8 cellular contexts compared by ENCODE assay signal in the genomic region with DNA sequence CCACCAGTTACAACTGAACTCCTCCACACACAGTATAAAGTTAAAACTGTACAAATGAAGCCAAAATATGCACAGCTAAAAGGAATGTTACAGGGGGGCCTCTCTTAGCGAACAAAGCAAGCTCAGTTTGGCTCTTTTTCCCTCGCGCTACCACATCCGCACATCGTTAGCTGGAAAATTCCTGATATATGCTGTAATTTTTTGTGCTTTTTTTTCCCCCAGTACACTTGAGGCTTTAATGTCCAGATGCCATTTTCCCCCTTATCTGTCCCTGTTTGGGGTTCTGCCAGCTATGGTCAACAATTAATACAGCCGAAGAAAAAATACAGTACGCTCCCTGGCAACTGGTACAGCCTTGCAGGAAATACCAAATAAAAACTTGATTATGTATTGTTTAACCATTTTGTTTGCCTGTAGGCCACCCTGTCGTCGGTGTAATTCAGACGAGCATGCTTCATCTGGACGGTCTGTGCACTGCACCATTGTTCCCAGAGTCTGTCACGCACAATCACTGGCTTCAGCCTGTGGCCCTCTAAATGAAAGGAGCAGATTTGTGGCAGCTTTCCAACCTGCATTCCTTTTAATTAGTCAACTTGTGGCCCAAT.
DNase-seq lines count a peak whose midpoint lies in the region; ATAC-seq and TF ChIP-seq lines count a peak whose summit lies in the region.

No MANE protein-coding gene starts in this region.

- WGBS in adrenal gland, 4 donors: 26 to 44% (median 40%) methylated on average over 12 of the region's 12 CpGs

- no peaks in the 10 kb centered on the region for H3K9me3 Mint-ChIP-seq in activated CD8-positive, alpha-beta T cell treated with anti-CD3 and anti-CD28 coated beads, Interleukin-2, amount 10 ng/mL, durations not matched to agents 7 days and 5 days (ENCODE audit: insufficient read depth)
- H3K9me3 Mint-ChIP-seq in endothelial cell (ENCODE audit: unreplicated experiment): peaks cover 5% of the 10 kb centered on the region

- TF ChIP-seq POLR2A in adrenal gland (IDR thresholded peaks at IDR 0.05): peak in 1 of 2 donors; percentile 16

- peak overlapping the region in 1 of 4 donors; percentile 7 for H3K4me3 ChIP-seq in adrenal gland
- H3K4me3 ChIP-seq in retinal pigment epithelial cell (ENCODE audit: low read length): peak overlapping the region; percentile 9

- peak overlapping the region in 4 of 5 donors; percentile 5 to 70 (median 60) for H3K27ac ChIP-seq in adrenal gland

- no peaks in the 10 kb centered on the region for H3K27me3 Mint-ChIP-seq in activated CD8-positive, alpha-beta T cell treated with anti-CD3 and anti-CD28 coated beads, Interleukin-2, amount 10 ng/mL, durations not matched to agents 7 days and 5 days (ENCODE audit: low read depth)
- no peaks in the 10 kb centered on the region for H3K27me3 Mint-ChIP-seq in endothelial cell (ENCODE audit: unreplicated experiment)

- ATAC-seq in left cardiac atrium: peak; percentile 75 to 80
- ATAC-seq in HG02610 (IDR thresholded peaks at IDR 0.05; ENCODE audit: unreplicated experiment): no peak
- no peak for ATAC-seq in activated CD8-positive, alpha-beta T cell treated with anti-CD3 and anti-CD28 coated beads, Interleukin-2, amount 10 ng/mL, durations not matched to agents 7 days and 5 days

- no peaks in the 10 kb centered on the region for H3K9me3 ChIP-seq in adrenal gland (replicated peaks in 1 of 3)

- H3K27ac Mint-ChIP-seq in activated CD8-positive, alpha-beta T cell treated with anti-CD3 and anti-CD28 coated beads, Interleukin-2, amount 10 ng/mL, durations not matched to agents 7 days and 5 days: no peak overlapping the region
- H3K27ac Mint-ChIP-seq in endothelial cell (ENCODE audit: unreplicated experiment): no peak overlapping the region

- H3K27me3 ChIP-seq in adrenal gland: no peaks in the 10 kb centered on the region

- H3K4me1 ChIP-seq in adrenal gland (replicated peaks in 1 of 2): peaks cover 26 to 55% of the 10 kb centered on the region in 2 donors

- TF ChIP-seq CTCF in adrenal gland (IDR thresholded peaks at IDR 0.05): peak in 4 of 6 experiments; percentile 22 to 55 (median 38)
- TF ChIP-seq CTCF in retinal pigment epithelial cell (conservative IDR thresholded peaks at IDR 0.05; ENCODE audit: low read depth, low read length): no peak
- no peak for TF ChIP-seq CTCF in endothelial cell (IDR thresholded peaks at IDR 0.05; ENCODE audit: unreplicated experiment)

- peak; percentile 98 for DNase-seq in EH (ENCODE audit: low read depth)
- DNase-seq in adrenal gland: peak; percentile 41 to 79 (median 67)
- DNase-seq in left cardiac atrium: peak; percentile 50
- DNase-seq in retinal pigment epithelial cell (ENCODE audit: low read depth): peak; percentile 86
- DNase-seq in activated CD8-positive, alpha-beta T cell treated with anti-CD3 and anti-CD28 coated beads, Interleukin-2, amount 10 ng/mL, durations not matched to agents 7 days and 5 days: no peak
- DNase-seq in endothelial cell (ENCODE audit: low spot score): no peak
- no peak for DNase-seq in ecto neural progenitor cell (ENCODE audit: low spot score)

- no peaks in the 10 kb centered on the region for H3K36me3 ChIP-seq in adrenal gland (replicated peaks in 1 of 2)

- H3K4me3 Mint-ChIP-seq in activated CD8-positive, alpha-beta T cell treated with anti-CD3 and anti-CD28 coated beads, Interleukin-2, amount 10 ng/mL, durations not matched to agents 7 days and 5 days: no peak overlapping the region
- no peak overlapping the region for H3K4me3 Mint-ChIP-seq in endothelial cell (ENCODE audit: unreplicated experiment)

- intact Hi-C loops in adrenal gland (cut with DNase I) (no loop called here), left cardiac atrium (cut with DNase I) (loop anchor here (5.0 to 10.0 kb wide), 2 partner anchors 76 to 136 kb away; a partner anchor contains a TSS)

- CTCF ChIA-PET in activated CD8-positive, alpha-beta T cell treated with anti-CD3 and anti-CD28 coated beads, Interleukin-2, amount 10 ng/mL, durations not matched to agents 7 days and 5 days (lab: Charles Lee): interaction anchor here (0.8 to 4.7 kb wide), 3 partner anchors 78 to 134 kb away, joined by 3 to 38 read pairs (median 4); no protein-coding TSS in a partner anchor

- POLR2A ChIA-PET in activated CD8-positive, alpha-beta T cell treated with anti-CD3 and anti-CD28 coated beads, Interleukin-2, amount 10 ng/mL, durations not matched to agents 7 days and 5 days (lab: Charles Lee): no interaction called here

- H3K4me1 Mint-ChIP-seq in activated CD8-positive, alpha-beta T cell treated with anti-CD3 and anti-CD28 coated beads, Interleukin-2, amount 10 ng/mL, durations not matched to agents 7 days and 5 days (ENCODE audit: low read depth): peaks cover 20% of the 10 kb centered on the region
- peaks cover 14% of the 10 kb centered on the region for H3K4me1 Mint-ChIP-seq in endothelial cell (ENCODE audit: unreplicated experiment)

- H3K36me3 Mint-ChIP-seq in activated CD8-positive, alpha-beta T cell treated with anti-CD3 and anti-CD28 coated beads, Interleukin-2, amount 10 ng/mL, durations not matched to agents 7 days and 5 days (ENCODE audit: low read depth): peaks cover 47% of the 10 kb centered on the region
- H3K36me3 Mint-ChIP-seq in endothelial cell (ENCODE audit: low read depth, unreplicated experiment): peaks cover 3% of the 10 kb centered on the region

Comparison
In these comparisons a context has a peak if more than half of its experiments do, and no peak if none do; other contexts are left out.
1. DNase-seq: peak in EH (single experiment), adrenal gland (7 of 7), left cardiac atrium (single experiment) and retinal pigment epithelial cell (single experiment); none in activated CD8-positive, alpha-beta T cell treated with anti-CD3 and anti-CD28 coated beads, Interleukin-2, amount 10 ng/mL, durations not matched to agents 7 days and 5 days (single experiment), endothelial cell (single experiment) and ecto neural progenitor cell (single experiment).
2. CTCF ChIP-seq: peak in adrenal gland (4 of 6); none in retinal pigment epithelial cell (single experiment) and endothelial cell (single experiment).
3. ATAC-seq: peak in left cardiac atrium (2 of 2); none in HG02610 (single experiment) and activated CD8-positive, alpha-beta T cell treated with anti-CD3 and anti-CD28 coated beads, Interleukin-2, amount 10 ng/mL, durations not matched to agents 7 days and 5 days (single experiment).
4. intact Hi-C loops: an anchor here in left cardiac atrium (5.0 to 10.0 kb wide); none called in adrenal gland.